ENCODE assay signal across 12 cellular contexts in genomic region chr6:111722220-111722731, GRCh38.
DNase-seq lines count a peak whose midpoint lies in the region; ATAC-seq and TF ChIP-seq lines count a peak whose summit lies in the region.
"Had no signal": no experiment of that assay in that cellular context is flagged by ENCODE, and none has a peak within 500 bp of the region (broad histone marks: within the 10 kb centered on the region; RNA-seq: fewer than 3 reads in every experiment).

No MANE protein-coding gene starts in this region.

- H3K79me2 ChIP-seq in H9 (ENCODE audit: insufficient read depth, low read length): no peaks in the 10 kb centered on the region

- no peaks in the 10 kb centered on the region for H3K27me3 Mint-ChIP-seq in stimulated activated naive CD8-positive, alpha-beta T cell treated with anti-CD3 and anti-CD28 coated beads, Interleukin-15, Interleukin-2, amounts not matched to agents 100 ng/mL and 50 ng/mL, for 24 hours
- H3K27me3 Mint-ChIP-seq in H9 (ENCODE audit: low read depth): no peaks in the 10 kb centered on the region

- no peak overlapping the region for H2BK5ac ChIP-seq in H9 (ENCODE audit: insufficient read length, low read length)

- H3K36me3 Mint-ChIP-seq in stimulated activated naive CD8-positive, alpha-beta T cell treated with anti-CD3 and anti-CD28 coated beads, Interleukin-15, Interleukin-2, amounts not matched to agents 100 ng/mL and 50 ng/mL, for 24 hours (ENCODE audit: low read depth): peaks cover 84% of the 10 kb centered on the region
- H3K36me3 Mint-ChIP-seq in H9 (ENCODE audit: insufficient read depth in 1 of 3, low read depth in 3 of 3): peaks cover 2 to 14% (median 10%) of the 10 kb centered on the region in 3 experiments; a peak in 5 of 7 replicates

- no peaks in the 10 kb centered on the region for H3K23me2 ChIP-seq in H9 (ENCODE audit: insufficient read length, low read depth, low read length, poor library complexity, severe bottlenecking)

- ATAC-seq in stimulated activated naive CD8-positive, alpha-beta T cell treated with anti-CD3 and anti-CD28 coated beads, Interleukin-15, Interleukin-2, amounts not matched to agents 100 U/mL and 50 U/mL, for 24 hours: no peak
- ATAC-seq in HG03196 (IDR thresholded peaks at IDR 0.05; ENCODE audit: unreplicated experiment) (no peak), HG03342 (IDR thresholded peaks at IDR 0.05; ENCODE audit: unreplicated experiment) (no peak)

- peak overlapping the region; percentile 55 for H3K4me3 ChIP-seq in adipocyte (ENCODE audit: low read length)
- H3K4me3 ChIP-seq: coronary artery, SJSA1 had no signal

- H2BK12ac ChIP-seq in H9 (ENCODE audit: insufficient read length, low read depth, low read length): no peak overlapping the region

- H3K4me3 Mint-ChIP-seq in stimulated activated naive CD8-positive, alpha-beta T cell treated with anti-CD3 and anti-CD28 coated beads, Interleukin-15, Interleukin-2, amounts not matched to agents 100 ng/mL and 50 ng/mL, for 24 hours: peak overlapping the region; percentile 13
- H3K4me3 Mint-ChIP-seq in H9: no peak overlapping the region

- peaks cover 23% of the 10 kb centered on the region for H3K36me3 ChIP-seq in adipocyte (ENCODE audit: control insufficient read depth, insufficient read depth, low read length, severe bottlenecking)

- no peak overlapping the region for H2BK20ac ChIP-seq in H9 (ENCODE audit: low read depth, low read length, poor library complexity, severe bottlenecking)

- no peak overlapping the region for H3K14ac ChIP-seq in H9 (ENCODE audit: insufficient read depth, low read length)

- no peak overlapping the region for H3K4me2 ChIP-seq in H9 (ENCODE audit: insufficient read depth, insufficient read length, low read length)

- H3K56ac ChIP-seq in H9 (ENCODE audit: insufficient read length, low read depth, low read length): no peak overlapping the region

- no peak for DNase-seq in stimulated activated naive CD8-positive, alpha-beta T cell treated with anti-CD3 and anti-CD28 coated beads, Interleukin-15, Interleukin-2, amounts not matched to agents 100 U/mL and 50 U/mL, for 24 hours
- DNase-seq in adipocyte (ENCODE audit: low read depth) (peak; percentile 90), iris pigment epithelial cell (ENCODE audit: low read depth) (peak; percentile 77), H9 (no peak), LoVo (ENCODE audit: low spot score) (no peak)
- DNase-seq: nucleus accumbens had no signal

- H3K23ac ChIP-seq in H9 (ENCODE audit: insufficient read length, low read depth, low read length): no peak overlapping the region

- no CpG with 5 or more reads among the region's 3 CpGs for WGBS in H9 (ENCODE audit: extremely low coverage, insufficient read length, low lambda C conversion rate)

- no peak overlapping the region for H2AFZ ChIP-seq in H9 (ENCODE audit: low read length)

- H2BK15ac ChIP-seq in H9 (ENCODE audit: low read depth, low read length): no peak overlapping the region

- H3K9ac ChIP-seq in adipocyte (ENCODE audit: low read length) (peak overlapping the region; percentile 65), H9 (ENCODE audit: extremely low read depth, insufficient read length, low read length) (no peak overlapping the region)

- no peak overlapping the region for H4K5ac ChIP-seq in H9 (ENCODE audit: insufficient read length, low read depth, low read length)

- no peak overlapping the region for H2BK120ac ChIP-seq in H9 (ENCODE audit: low read depth, low read length, poor library complexity, severe bottlenecking)

- H3K27ac ChIP-seq in H9 (ENCODE audit: insufficient read length, low read depth, low read length): no peak overlapping the region
- H3K27ac ChIP-seq: C4-2B, SJSA1 had no signal

- H3K9me3 Mint-ChIP-seq in stimulated activated naive CD8-positive, alpha-beta T cell treated with anti-CD3 and anti-CD28 coated beads, Interleukin-15, Interleukin-2, amounts not matched to agents 100 ng/mL and 50 ng/mL, for 24 hours: no peaks in the 10 kb centered on the region
- no peaks in the 10 kb centered on the region for H3K9me3 Mint-ChIP-seq in H9

- no peaks in the 10 kb centered on the region for H4K20me1 ChIP-seq in H9 (ENCODE audit: control insufficient read depth, insufficient read depth, insufficient read length)

- no peaks in the 10 kb centered on the region for H3K9me3 ChIP-seq in adipocyte (ENCODE audit: control insufficient read depth, low read length)
- no peaks in the 10 kb centered on the region for H3K9me3 ChIP-seq in H9 (ENCODE audit: control insufficient read depth, low read depth, low read length)
- H3K9me3 ChIP-seq: SJSA1 had no signal

- H3K27me3 ChIP-seq in adipocyte (replicated peaks; ENCODE audit: control insufficient read depth, insufficient read depth, low read length) (no peaks in the 10 kb centered on the region), H9 (ENCODE audit: insufficient read depth, low read length) (no peaks in the 10 kb centered on the region)
- H3K27me3 ChIP-seq: SJSA1 had no signal

- H3T11ph ChIP-seq in H9 (ENCODE audit: low read length): no peak overlapping the region

- no peak overlapping the region for H4K91ac ChIP-seq in H9 (ENCODE audit: insufficient read length, low read depth, low read length)

- no peak overlapping the region for H3K18ac ChIP-seq in H9 (ENCODE audit: insufficient read length, low read depth, low read length)

- H3K4me1 ChIP-seq in adipocyte (ENCODE audit: control insufficient read depth, insufficient read depth, low read length): peaks cover 72% of the 10 kb centered on the region
- no peaks in the 10 kb centered on the region; the same call in 1 of the 2 replicates for H3K4me1 ChIP-seq in H9 (ENCODE audit: insufficient read depth, low read length)
- H3K4me1 ChIP-seq: SJSA1 had no signal

- H3K27ac Mint-ChIP-seq in stimulated activated naive CD8-positive, alpha-beta T cell treated with anti-CD3 and anti-CD28 coated beads, Interleukin-15, Interleukin-2, amounts not matched to agents 100 ng/mL and 50 ng/mL, for 24 hours: peak overlapping the region; percentile 77
- H3K27ac Mint-ChIP-seq in H9: peak overlapping the region in 1 of 3 experiments; percentile 53; a peak in 1 of 7 replicates

- TF ChIP-seq CTCF in H9 (conservative IDR thresholded peaks at IDR 0.05): no peak

- H3K4me1 Mint-ChIP-seq in stimulated activated naive CD8-positive, alpha-beta T cell treated with anti-CD3 and anti-CD28 coated beads, Interleukin-15, Interleukin-2, amounts not matched to agents 100 ng/mL and 50 ng/mL, for 24 hours (ENCODE audit: low read depth): peaks cover 100% of the 10 kb centered on the region
- peaks cover 4 to 5% of the 10 kb centered on the region in 2 experiments; a peak in 3 of 4 replicates for H3K4me1 Mint-ChIP-seq in H9

- H3K4ac ChIP-seq in H9 (ENCODE audit: low read depth, low read length): no peak overlapping the region

- H3K79me1 ChIP-seq in H9 (ENCODE audit: insufficient read depth, low read depth, low read length, poor library complexity, severe bottlenecking): peaks cover 8% of the 10 kb centered on the region

- H2AK5ac ChIP-seq in H9 (ENCODE audit: insufficient read length, low read length): no peak overlapping the region

- H4K8ac ChIP-seq in H9 (replicated peaks; ENCODE audit: insufficient read length, low read depth, low read length): no peak overlapping the region

Comparison
In these comparisons a context has a peak if more than half of its experiments do, and no peak if none do; other contexts are left out.
1. DNase-seq: peak in adipocyte (single experiment) and iris pigment epithelial cell (single experiment); none in stimulated activated naive CD8-positive, alpha-beta T cell treated with anti-CD3 and anti-CD28 coated beads, Interleukin-15, Interleukin-2, amounts not matched to agents 100 U/mL and 50 U/mL, for 24 hours (single experiment), H9 (single experiment) and LoVo (single experiment).